ENCODE assay signal across 8 cellular contexts in genomic region chr12:14769837-14770494, GRCh38. TPM values are rescaled to one million over a fixed set of nuclear protein-coding genes. Genes with fewer than 3 reads are reported as not detected.
DNase-seq lines count a peak whose midpoint lies in the region; ATAC-seq, FAIRE-seq and TF ChIP-seq lines count a peak whose summit lies in the region.

No MANE protein-coding gene starts in this region.

- no peak for TF ChIP-seq RAD21 in Ishikawa (IDR thresholded peaks at IDR 0.05; ENCODE audit: low read depth)

- no CpG with 5 or more reads among the region's 45 CpGs for WGBS in neuronal stem cell (ENCODE audit: extremely low coverage in 2 of 2, insufficient read length in 2 of 2, insufficient replicate concordance in 1 of 2), 2 donors

- ATAC-seq in GM21619 (IDR thresholded peaks at IDR 0.05; ENCODE audit: unreplicated experiment) = peak; percentile 33
- ATAC-seq in foreskin keratinocyte = peak; percentile 44

- no peak for TF ChIP-seq EP300 in Ishikawa (IDR thresholded peaks at IDR 0.05; ENCODE audit: borderline replicate concordance)

- H3K4me3 ChIP-seq in DOHH2 (ENCODE audit: low read length) (peak overlapping the region; percentile 95), neuronal stem cell (ENCODE audit: low read length in 2 of 2) (peak overlapping the region; percentile 46 to 95)

- 0 out of 2 replicates have a peak, but pooled peaks cover 4% of the 10 kb centered on the region for H3K9me3 ChIP-seq in DOHH2 (ENCODE audit: control insufficient read depth, insufficient read depth, low read length)
- peaks cover 0 to 11% of the 10 kb centered on the region in 2 donors for H3K9me3 ChIP-seq in neuronal stem cell (replicated peaks in 1 of 2; ENCODE audit: control insufficient read depth in 2 of 2, insufficient read depth in 1 of 2, low read depth in 1 of 2, low read length in 2 of 2)

- peak overlapping the region; percentile 30 for H2AFZ ChIP-seq in neuronal stem cell (ENCODE audit: low read length)

- peak overlapping the region; percentile 99 for H3K18ac ChIP-seq in neuronal stem cell (ENCODE audit: low read length)

- H4K91ac ChIP-seq in neuronal stem cell (ENCODE audit: low read depth, low read length, poor library complexity) = no peak overlapping the region

- H3K14ac ChIP-seq in neuronal stem cell (ENCODE audit: low read length) = peak overlapping the region; percentile 75

- FAIRE-seq in RCC 7860 (lab: Jason Lieb, UNC) = no peak

- H3K4me1 ChIP-seq in DOHH2 (ENCODE audit: control insufficient read depth, low read length) (peaks cover 55% of the 10 kb centered on the region), foreskin keratinocyte (peaks cover 8% of the 10 kb centered on the region), neuronal stem cell (ENCODE audit: control insufficient read depth in 2 of 2, insufficient read depth in 1 of 2, low read depth in 1 of 2, low read length in 2 of 2) (peaks cover 0 to 4% of the 10 kb centered on the region in 2 donors)

- H3K9me2 ChIP-seq in DOHH2 (replicated peaks; ENCODE audit: control insufficient read depth, low read length) = no peaks in the 10 kb centered on the region

- peaks cover 6% of the 10 kb centered on the region for H3K79me1 ChIP-seq in neuronal stem cell (ENCODE audit: low read depth, low read length)

- no peak overlapping the region for H2BK12ac ChIP-seq in neuronal stem cell (ENCODE audit: low read length)

- DNase-seq in RCC 7860 (ENCODE audit: low spot score) (peak; percentile 61), foreskin keratinocyte (peak; percentile 62 to 78), neuronal stem cell (ENCODE audit: low spot score) (peak; percentile 68), substantia nigra (lab: John Stamatoyannopoulos, UW) (peak in 45 of 49 donors; percentile 6 to 78 (median 54))
- peak; percentile 96 for DNase-seq in activated effector memory CD4-positive, alpha-beta T cell treated with anti-CD3 and anti-CD28 coated beads, Interleukin-2, amount 50 U/mL, for 16 hours

- H3K4ac ChIP-seq in neuronal stem cell (ENCODE audit: low read length) = peak overlapping the region; percentile 23

- H4K20me1 ChIP-seq in DOHH2 (ENCODE audit: control insufficient read depth, insufficient read depth, low read depth, low read length) = no peaks in the 10 kb centered on the region

- H3F3A ChIP-seq in DOHH2 (ENCODE audit: control insufficient read depth, insufficient read depth) = peaks cover 30% of the 10 kb centered on the region

- peak overlapping the region; percentile 21 for H2BK120ac ChIP-seq in neuronal stem cell (ENCODE audit: low read depth, low read length)

- H2BK5ac ChIP-seq in neuronal stem cell (ENCODE audit: low read length) = peak overlapping the region; percentile 92

- TF ChIP-seq CTCF in DOHH2 (IDR thresholded peaks at IDR 0.05; ENCODE audit: low read depth, low read length, poor library complexity, severe bottlenecking) (peak; percentile 86), foreskin keratinocyte (conservative IDR thresholded peaks at IDR 0.05) (peak; percentile 75)

- peak overlapping the region; percentile 79 for H2BK15ac ChIP-seq in neuronal stem cell (ENCODE audit: low read length)

- H3K27me3 ChIP-seq in DOHH2 (ENCODE audit: control insufficient read depth, low read length) (no peaks in the 10 kb centered on the region), foreskin keratinocyte (no peaks in the 10 kb centered on the region), neuronal stem cell (ENCODE audit: control insufficient read depth in 3 of 3, insufficient read depth in 3 of 3, low read depth in 1 of 3, low read length in 3 of 3) (peaks cover 0 to 4% (median 0%) of the 10 kb centered on the region in 3 experiments)

- H3K9ac ChIP-seq in neuronal stem cell (ENCODE audit: low read depth, low read length, poor library complexity) = peak overlapping the region; percentile 98

- H3K79me2 ChIP-seq in DOHH2 (ENCODE audit: control insufficient read depth, low read length) = peaks cover 37% of the 10 kb centered on the region

- H3K23ac ChIP-seq in neuronal stem cell (ENCODE audit: low read depth, low read length, poor library complexity) = peak overlapping the region; percentile 95

- peak overlapping the region; percentile 94 for H3K4me2 ChIP-seq in DOHH2 (ENCODE audit: low read length)
- H3K4me2 ChIP-seq in neuronal stem cell (ENCODE audit: insufficient read depth, low read length, poor library complexity, severe bottlenecking) = peak overlapping the region; percentile 97

- no peak overlapping the region for H4K8ac ChIP-seq in neuronal stem cell (ENCODE audit: low read depth, low read length)

- peak overlapping the region; percentile 65 for H2AK5ac ChIP-seq in neuronal stem cell (ENCODE audit: low read depth, low read length)

- H3K27ac ChIP-seq in DOHH2 (ENCODE audit: low read depth, low read length) (peak overlapping the region; percentile 96), foreskin keratinocyte (peak overlapping the region; percentile 67), neuronal stem cell (replicated peaks; ENCODE audit: low read length) (peak overlapping the region; percentile 83), substantia nigra (ENCODE audit: low read depth, low read length, poor library complexity, severe bottlenecking) (peak overlapping the region; percentile 62)

- H3K36me3 ChIP-seq in DOHH2 (ENCODE audit: control insufficient read depth, low read length) (peaks cover 38% of the 10 kb centered on the region), neuronal stem cell (replicated peaks in 1 of 2; ENCODE audit: control insufficient read depth in 2 of 2, insufficient read depth in 2 of 2, low read length in 2 of 2) (no peaks in the 10 kb centered on the region)

TF ChIP-seq in Ishikawa, 13 proteins besides CTCF, POLR2A, EP300 and RAD21:
- TF ChIP-seq EGR1 (IDR thresholded peaks at IDR 0.05) (no peak), MAX (IDR thresholded peaks at IDR 0.05) (peak; percentile 60; the same call in 1 of the 2 replicates)
TF ChIP-seq in Ishikawa: peak in this region for 1.

RNA-seq across cellular contexts. Expression of gene WBP11, which starts 33.3 kb away (rescaled TPM):
- total RNA-seq in foreskin keratinocyte = 37.3 and 42.6 TPM in 2 replicates
- 22.2 and 28.7 TPM in 2 replicates for polyA plus RNA-seq in foreskin keratinocyte
- 108 TPM for polyA plus RNA-seq in neuronal stem cell (2013, experiment 1 of 2)
- polyA plus RNA-seq in neuronal stem cell (2013, experiment 2 of 2) = 110 TPM

RNA-seq across cellular contexts. Expression of gene C12orf60, which starts 33.5 kb away (rescaled TPM):
- 1.8 and 1.9 TPM in 2 replicates for total RNA-seq in foreskin keratinocyte
- polyA plus RNA-seq in foreskin keratinocyte = 1.9 and 2.0 TPM in 2 replicates
- polyA plus RNA-seq in neuronal stem cell (2013, experiment 1 of 2) = 7.3 TPM
- 6.9 TPM for polyA plus RNA-seq in neuronal stem cell (2013, experiment 2 of 2)

RNA-seq across cellular contexts. Expression of gene SMCO3, which starts 44.0 kb away (rescaled TPM):
- not detected in 2 replicates for total RNA-seq in foreskin keratinocyte
- polyA plus RNA-seq in foreskin keratinocyte = not detected in 2 replicates
- polyA plus RNA-seq in neuronal stem cell (2013, experiment 1 of 2) = not detected
- polyA plus RNA-seq in neuronal stem cell (2013, experiment 2 of 2) = not detected

Comparison
In these comparisons a context has a peak if more than half of its experiments do, and no peak if none do; other contexts are left out.
1. Peak in every context shown above with its lines: DNase-seq, ATAC-seq, H3K4me3 ChIP-seq and H3K27ac ChIP-seq.